22 cellular contexts compared by ENCODE assay signal in the genomic region with DNA sequence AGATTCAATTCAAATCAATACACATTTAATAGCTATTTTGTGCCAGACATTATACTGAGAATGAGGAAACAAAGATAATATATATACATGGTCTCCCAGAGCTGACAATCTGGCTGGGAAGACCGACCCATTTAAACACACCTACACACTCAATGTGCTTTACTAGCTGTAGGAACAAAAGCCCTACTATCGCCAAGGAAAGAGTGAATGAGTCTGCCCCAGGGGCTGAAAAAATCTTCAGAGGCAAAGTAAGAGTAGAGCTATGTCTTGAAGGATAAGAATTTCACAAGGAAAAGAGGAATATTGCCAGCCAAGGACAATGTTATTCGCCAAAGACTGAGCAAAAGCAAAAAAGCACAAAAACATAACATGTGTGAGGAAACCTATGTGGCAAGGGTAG. TPM values are rescaled to one million over a fixed set of nuclear protein-coding genes. Genes with fewer than 3 reads are reported as not detected.
DNase-seq lines count a peak whose midpoint lies in the region; ATAC-seq, FAIRE-seq and TF ChIP-seq lines count a peak whose summit lies in the region.
"Had no signal": no experiment of that assay in that cellular context is flagged by ENCODE, and none has a peak within 500 bp of the region (broad histone marks: within the 10 kb centered on the region; RNA-seq: fewer than 3 reads in every experiment).

No MANE protein-coding gene starts in this region.

- TF ChIP-seq EP300 in K562 (IDR thresholded peaks at IDR 0.05; ENCODE audit: low read length), result no peak

- H3K4me3 ChIP-seq in heart left ventricle, result no peak overlapping the region
- H3K4me3 ChIP-seq in K562, result no peak overlapping the region
- no peak overlapping the region for H3K4me3 ChIP-seq in mesodermal cell (ENCODE audit: extremely low read depth, insufficient read depth, low read length, poor library complexity, severe bottlenecking)
- H3K4me3 ChIP-seq in thoracic aorta, result no peak overlapping the region

- H3K9me3 ChIP-seq in heart left ventricle (no peaks in the 10 kb centered on the region), K562 (replicated peaks; ENCODE audit: control insufficient read depth, insufficient read depth, low read depth, low read length) (no peaks in the 10 kb centered on the region), mesodermal cell (ENCODE audit: control insufficient read depth, low read length) (no peaks in the 10 kb centered on the region), thoracic aorta (no peaks in the 10 kb centered on the region)

- H3K4me1 Mint-ChIP-seq in activated CD8-positive, alpha-beta T cell treated with anti-CD3 and anti-CD28 coated beads, Interleukin-2, amount 10 ng/mL, durations not matched to agents 7 days and 5 days (ENCODE audit: low read depth), result peaks cover 41% of the 10 kb centered on the region

- no TSS peak for BruUV-seq in K562 (replicated peaks; lab: Mats Ljungman, UMichigan)

- no peaks in the 10 kb centered on the region for H3K9me3 Mint-ChIP-seq in activated CD8-positive, alpha-beta T cell treated with anti-CD3 and anti-CD28 coated beads, Interleukin-2, amount 10 ng/mL, durations not matched to agents 7 days and 5 days (ENCODE audit: insufficient read depth)
- H3K9me3 Mint-ChIP-seq: activated CD4-positive, alpha-beta memory T cell treated with anti-CD3 and anti-CD28 coated beads for 36 hours; activated naive CD8-positive, alpha-beta T cell treated with anti-CD3 and anti-CD28 coated beads for 36 hours; naive thymus-derived CD8-positive, alpha-beta T cell had no signal

- WGBS in heart left ventricle, 4 donors, result 66 to 82% (median 77%) methylated on average over 3 of the region's 3 CpGs
- 56% methylated on average over 3 of the region's 3 CpGs for WGBS in K562 (ENCODE audit: insufficient coverage, low coverage, missing lambda C conversion rate)
- WGBS in mesodermal cell (ENCODE audit: insufficient coverage in 2 of 2), 2 experiments, result 91% methylated on average over 1 of the region's 3 CpGs; no CpG with 5 or more reads in 1 of the 2 experiments

- H3K9me1 ChIP-seq in K562 (ENCODE audit: control insufficient read depth, insufficient read depth, low read length), result no peaks in the 10 kb centered on the region

- no peaks in the 10 kb centered on the region for H3K27me3 Mint-ChIP-seq in activated CD8-positive, alpha-beta T cell treated with anti-CD3 and anti-CD28 coated beads, Interleukin-2, amount 10 ng/mL, durations not matched to agents 7 days and 5 days (ENCODE audit: low read depth)
- H3K27me3 Mint-ChIP-seq: activated CD4-positive, alpha-beta memory T cell treated with anti-CD3 and anti-CD28 coated beads for 36 hours; activated naive CD8-positive, alpha-beta T cell treated with anti-CD3 and anti-CD28 coated beads for 36 hours; naive thymus-derived CD8-positive, alpha-beta T cell; T-helper 17 cell had no signal

- H3K27ac Mint-ChIP-seq in activated CD8-positive, alpha-beta T cell treated with anti-CD3 and anti-CD28 coated beads, Interleukin-2, amount 10 ng/mL, durations not matched to agents 7 days and 5 days, result no peak overlapping the region
- H3K27ac Mint-ChIP-seq: activated CD4-positive, alpha-beta memory T cell treated with anti-CD3 and anti-CD28 coated beads for 36 hours; activated naive CD8-positive, alpha-beta T cell treated with anti-CD3 and anti-CD28 coated beads for 36 hours had no signal

- H3K27me3 ChIP-seq in heart left ventricle (no peaks in the 10 kb centered on the region), K562 (ENCODE audit: control insufficient read depth in 2 of 2, insufficient read depth in 2 of 2, low read length in 2 of 2) (no peaks in the 10 kb centered on the region), thoracic aorta (replicated peaks; ENCODE audit: insufficient read depth) (no peaks in the 10 kb centered on the region)

- no peak overlapping the region for H3K4me3 Mint-ChIP-seq in activated CD8-positive, alpha-beta T cell treated with anti-CD3 and anti-CD28 coated beads, Interleukin-2, amount 10 ng/mL, durations not matched to agents 7 days and 5 days
- H3K4me3 Mint-ChIP-seq: activated CD4-positive, alpha-beta memory T cell treated with anti-CD3 and anti-CD28 coated beads for 36 hours; activated naive CD8-positive, alpha-beta T cell treated with anti-CD3 and anti-CD28 coated beads for 36 hours; naive thymus-derived CD8-positive, alpha-beta T cell had no signal

- peaks cover 24% of the 10 kb centered on the region for H3K36me3 Mint-ChIP-seq in activated CD8-positive, alpha-beta T cell treated with anti-CD3 and anti-CD28 coated beads, Interleukin-2, amount 10 ng/mL, durations not matched to agents 7 days and 5 days (ENCODE audit: low read depth)

- DNase-seq in heart left ventricle (no peak), left ventricle myocardium superior (no peak), K562 (ENCODE audit: extremely low read depth in 1 of 4, low spot score in 3 of 4) (no peak), thoracic aorta (ENCODE audit: low spot score) (no peak), GM19240 (ENCODE audit: insufficient read length, low spot score) (no peak), SHP77 (lab: John Stamatoyannopoulos, UW) (no peak)
- DNase-seq in activated CD8-positive, alpha-beta T cell treated with anti-CD3 and anti-CD28 coated beads, Interleukin-2, amount 10 ng/mL, durations not matched to agents 7 days and 5 days, result no peak
- DNase-seq: ACHN; activated CD4-positive, alpha-beta memory T cell treated with anti-CD3 and anti-CD28 coated beads for 36 hours; activated naive CD8-positive, alpha-beta T cell treated with anti-CD3 and anti-CD28 coated beads for 36 hours; GDM1; GOT3; Karpas-422; naive thymus-derived CD8-positive, alpha-beta T cell; NCI-H1092 treated with DMSO at 0.1 percent for 48 hours; NCI-H524; stimulated activated CD4-positive, alpha-beta T cell treated with anti-CD3 and anti-CD28 coated beads, Interleukin-4, amount 100 ng/mL, for 24 hours; T-helper 17 cell had no signal

- in situ Hi-C loops in K562 (cut with MboI), result no loop called here

- TF ChIP-seq RAD21 in K562 (CRISPR knock-in tag; conservative IDR thresholded peaks at IDR 0.05 in 1 of 2, IDR thresholded peaks at IDR 0.05 in 1 of 2), result no peak

- H3K4me1 ChIP-seq in heart left ventricle (peaks cover 11 to 88% (median 76%) of the 10 kb centered on the region in 12 donors), K562 (replicated peaks in 1 of 2; ENCODE audit: control insufficient read depth in 2 of 2, insufficient read depth in 2 of 2, low read length in 2 of 2) (peaks cover 0 to 12% of the 10 kb centered on the region in 2 experiments; a peak in 3 of 5 replicates), mesodermal cell (ENCODE audit: control insufficient read depth, insufficient read depth, low read length, poor library complexity, severe bottlenecking) (peaks cover 54% of the 10 kb centered on the region), thoracic aorta (ENCODE audit: control insufficient read depth in 1 of 2, low read depth in 2 of 2) (peaks cover 63 to 81% of the 10 kb centered on the region in 2 donors)

- 0 out of 2 replicates have a peak, but pooled peaks cover 3% of the 10 kb centered on the region for H4K20me1 ChIP-seq in K562 (replicated peaks; ENCODE audit: control insufficient read depth, insufficient read depth, low read length)

- CTCF ChIA-PET in K562 (lab: Yijun Ruan, JAX; ENCODE audit: low intra/inter-chr PET ratio), result no interaction called here
- CTCF ChIA-PET in activated CD8-positive, alpha-beta T cell treated with anti-CD3 and anti-CD28 coated beads, Interleukin-2, amount 10 ng/mL, durations not matched to agents 7 days and 5 days (lab: Charles Lee), result interaction anchor here (0.9 to 1.9 kb wide), 2 partner anchors 49 to 76 kb away, joined by 3 to 6 read pairs; no protein-coding TSS in a partner anchor

- intact Hi-C loops in heart left ventricle (cut with DNase I) (loop anchor here in 5 of 10 donors (5.0 kb wide), 3 partner anchors 34 to 49 kb away; no protein-coding TSS in a partner anchor), left ventricle myocardium superior (cut with micrococcal nuclease) (no loop called here), K562 (cut with micrococcal nuclease) (no loop called here)

- peak overlapping the region in 9 of 12 donors; percentile 19 to 84 (median 72) for H3K27ac ChIP-seq in heart left ventricle
- H3K27ac ChIP-seq in K562 (ENCODE audit: extremely low read depth, low read depth, low read length), result no peak overlapping the region
- H3K27ac ChIP-seq in mesodermal cell (ENCODE audit: low read depth, low read length, severe bottlenecking), result peak overlapping the region; percentile 16
- H3K27ac ChIP-seq in thoracic aorta, result peak overlapping the region; percentile 27 to 67
- H3K27ac ChIP-seq: C4-2B, VCaP had no signal

- POLR2A ChIA-PET in K562 (lab: Yijun Ruan, JAX), result interaction anchor here (2.0 kb wide), 2 partner anchors 10 to 15 kb away, joined by 5 to 10 read pairs; no protein-coding TSS in a partner anchor
- POLR2A ChIA-PET in activated CD8-positive, alpha-beta T cell treated with anti-CD3 and anti-CD28 coated beads, Interleukin-2, amount 10 ng/mL, durations not matched to agents 7 days and 5 days (lab: Charles Lee), result no interaction called here

- H3K4me2 ChIP-seq in K562 (ENCODE audit: insufficient read depth, low read length), result no peak overlapping the region

- no peak for FAIRE-seq in K562 (lab: Jason Lieb, UNC)
- FAIRE-seq: GM19239 had no signal

- peaks cover 0 to 28% (median 19%) of the 10 kb centered on the region in 9 donors for H3K36me3 ChIP-seq in heart left ventricle
- H3K36me3 ChIP-seq in K562 (ENCODE audit: control insufficient read depth, insufficient read depth, low read length), result peaks cover 29% of the 10 kb centered on the region; the same call in 1 of the 3 replicates
- peaks cover 24% of the 10 kb centered on the region for H3K36me3 ChIP-seq in mesodermal cell (ENCODE audit: control insufficient read depth, insufficient read depth, low read length)
- H3K36me3 ChIP-seq in thoracic aorta, result peaks cover 4% of the 10 kb centered on the region

- H2AFZ ChIP-seq in K562 (ENCODE audit: low read depth, low read length), result no peak overlapping the region

- no peak for ATAC-seq in heart left ventricle
- no peak for ATAC-seq in left ventricle myocardium superior
- ATAC-seq in K562, result 0 out of 3 replicates have a peak, but pooled peaks have one; percentile 29
- no peak for ATAC-seq in thoracic aorta (ENCODE audit: insufficient number of reproducible peaks, low FRiP score, low read depth)
- no peak for ATAC-seq in activated CD8-positive, alpha-beta T cell treated with anti-CD3 and anti-CD28 coated beads, Interleukin-2, amount 10 ng/mL, durations not matched to agents 7 days and 5 days
- ATAC-seq: naive thymus-derived CD8-positive, alpha-beta T cell; T-helper 17 cell had no signal

- TF ChIP-seq CTCF in heart left ventricle (IDR thresholded peaks at IDR 0.05), result no peak
- TF ChIP-seq CTCF in K562 (IDR thresholded peaks at IDR 0.05 in 2 of 3, conservative IDR thresholded peaks at IDR 0.05 in 1 of 3; ENCODE audit: insufficient read depth in 2 of 3, low read depth in 1 of 3, low read length in 3 of 3), result no peak
- no peak for TF ChIP-seq CTCF in thoracic aorta (IDR thresholded peaks at IDR 0.05)

- no peak overlapping the region for H3K9ac ChIP-seq in K562 (ENCODE audit: insufficient read depth in 1 of 2, low read depth in 2 of 2, low read length in 2 of 2)

- H3K79me2 ChIP-seq in K562 (ENCODE audit: control insufficient read depth, insufficient read depth, low read length), result peaks cover 76% of the 10 kb centered on the region

- TF ChIP-seq POLR2A in heart left ventricle (IDR thresholded peaks at IDR 0.05), result no peak
- TF ChIP-seq POLR2A in K562 (conservative IDR thresholded peaks at IDR 0.05), result no peak

RNA-seq across cellular contexts. Expression of gene PFDN1, which starts 6.6 kb away (rescaled TPM):
- total RNA-seq in heart left ventricle (100 to 1,000 TPM in 1 of 9 donors, 10 to 100 TPM in 8; 53.8 to 130 (median 72.3) TPM), left ventricle myocardium superior (68.1 TPM), K562 (2014; rRNA removed) (45.5 and 51.1 TPM in 2 replicates), K562 (2014; rRNA removed; fragmentation: Illumina TruSeq; extraction: Trizol) (75.7 and 88.5 TPM in 2 replicates), K562 (2015; rRNA removed; fragmentation: Illumina TruSeq; extraction: Trizol) (71.1 and 79.5 TPM in 2 replicates), K562 (2021) (49.3 and 50.3 TPM in 2 replicates), thoracic aorta (10 to 100 TPM; 62.5 to 72.2 TPM)
- polyA plus RNA-seq in heart left ventricle (100 to 1,000 TPM in 1 of 2 donors, 10 to 100 TPM in 1; 93.8 to 140 TPM), K562 (2011; rRNA removed) (78.0 and 78.2 TPM in 2 replicates), K562 (2014; fragmentation: Illumina TruSeq; extraction: Trizol) (99.3 and 119 TPM in 2 replicates), K562 (2014; fragmentation: Nextera tagmentation; extraction: Ambion mirVana) (100 to 1,000 TPM; 152 to 215 TPM), K562 (2014; rRNA removed) (70.9 and 72.6 TPM in 2 replicates)
- total RNA-seq in K562 (2011; cell fraction: chromatin; rRNA removed; ENCODE audit: low replicate concordance), result 29.2 and 32.1 TPM in 2 replicates
- total RNA-seq in K562 (2011; cell fraction: nucleolus; rRNA removed), result 15.8 and 17.2 TPM in 2 replicates
- 16.6 and 29.8 TPM in 2 replicates for total RNA-seq in K562 (2011; cell fraction: nucleoplasm; rRNA removed)
- polyA plus RNA-seq in K562 (2011; cell fraction: cytosol; rRNA removed), result 89.8 and 92.6 TPM in 2 replicates
- 28.5 and 34.0 TPM in 2 replicates for polyA plus RNA-seq in K562 (2011; cell fraction: nucleus; rRNA removed)
- polyA plus RNA-seq in K562 (2012), result 55.2 and 148 TPM in 2 replicates
- polyA minus RNA-seq in K562 (2011; rRNA and poly(A)+ RNA removed), result 81.1 and 111 TPM in 2 replicates
- polyA minus RNA-seq in K562 (2011; cell fraction: cytosol; rRNA and poly(A)+ RNA removed), result 29.9 and 39.3 TPM in 2 replicates
- polyA minus RNA-seq in K562 (2011; cell fraction: nucleus; rRNA and poly(A)+ RNA removed), result 7.5 and 14.9 TPM in 2 replicates
- 116 TPM for polyA plus RNA-seq in mesodermal cell (2013, experiment 1 of 2)
- polyA plus RNA-seq in mesodermal cell (2013, experiment 2 of 2), result 109 TPM
- 10 to 100 TPM; 62.4 to 64.7 TPM for total RNA-seq in activated CD8-positive, alpha-beta T cell treated with anti-CD3 and anti-CD28 coated beads, Interleukin-2, amount 10 ng/mL, durations not matched to agents 7 days and 5 days

RNA-seq across cellular contexts. Expression of gene HBEGF, which starts 50.1 kb away (rescaled TPM):
- total RNA-seq in heart left ventricle (10 to 100 TPM; 23.6 to 60.1 (median 34.9) TPM), left ventricle myocardium superior (21.9 TPM), K562 (2014; rRNA removed) (0.36 and 1.4 TPM in 2 replicates), K562 (2014; rRNA removed; fragmentation: Illumina TruSeq; extraction: Trizol) (0.47 and 0.77 TPM in 2 replicates), K562 (2015; rRNA removed; fragmentation: Illumina TruSeq; extraction: Trizol) (0.65 and 0.75 TPM in 2 replicates), K562 (2021) (0.65 and 0.98 TPM in 2 replicates), thoracic aorta (10 to 100 TPM; 22.6 to 36.0 TPM)
- polyA plus RNA-seq in heart left ventricle (10 to 100 TPM; 18.2 to 50.7 TPM), K562 (2011; rRNA removed) (0.45 and 0.60 TPM in 2 replicates), K562 (2014; fragmentation: Illumina TruSeq; extraction: Trizol) (0.79 and 1.1 TPM in 2 replicates), K562 (2014; fragmentation: Nextera tagmentation; extraction: Ambion mirVana) (under 1 TPM; 0.11 to 0.29 TPM), K562 (2014; rRNA removed) (0.62 and 0.78 TPM in 2 replicates)
- total RNA-seq in K562 (2011; cell fraction: chromatin; rRNA removed; ENCODE audit: low replicate concordance), result 1.1 and 4.5 TPM in 2 replicates
- total RNA-seq in K562 (2011; cell fraction: nucleolus; rRNA removed), result 1.7 and 2.3 TPM in 2 replicates
- total RNA-seq in K562 (2011; cell fraction: nucleoplasm; rRNA removed), result 2.2 and 3.7 TPM in 2 replicates
- 0.19 and 0.27 TPM in 2 replicates for polyA plus RNA-seq in K562 (2011; cell fraction: cytosol; rRNA removed)
- 0.25 and 0.78 TPM in 2 replicates for polyA plus RNA-seq in K562 (2011; cell fraction: nucleus; rRNA removed)
- 0.47 and 0.69 TPM in 2 replicates for polyA plus RNA-seq in K562 (2012)
- polyA minus RNA-seq in K562 (2011; rRNA and poly(A)+ RNA removed), result 0.18 and 0.28 TPM in 2 replicates
- polyA minus RNA-seq in K562 (2011; cell fraction: cytosol; rRNA and poly(A)+ RNA removed), result 0.38 TPM in 1 of 2 replicates, not detected in the other
- 0.11 and 0.67 TPM in 2 replicates for polyA minus RNA-seq in K562 (2011; cell fraction: nucleus; rRNA and poly(A)+ RNA removed)
- 17.1 TPM for polyA plus RNA-seq in mesodermal cell (2013, experiment 1 of 2)
- polyA plus RNA-seq in mesodermal cell (2013, experiment 2 of 2), result 13.9 TPM
- total RNA-seq in activated CD8-positive, alpha-beta T cell treated with anti-CD3 and anti-CD28 coated beads, Interleukin-2, amount 10 ng/mL, durations not matched to agents 7 days and 5 days, result 10 to 100 TPM; 12.6 to 13.5 TPM
